ENCODE assay signal across 24 cellular contexts in genomic region chr6:119121367-119121766, GRCh38.
"Had no signal": no experiment of that assay in that cellular context is flagged by ENCODE, and none has a peak within 500 bp of the region (broad histone marks: within the 10 kb centered on the region; RNA-seq: fewer than 3 reads in every experiment).

No MANE protein-coding gene starts in this region.

- H3K27ac ChIP-seq: coronary artery, dorsolateral prefrontal cortex, esophagus muscularis mucosa, foreskin keratinocyte, gastroesophageal sphincter, heart right ventricle, left lung, lower lobe of right lung had no signal

- DNase-seq: dermis blood vessel endothelial cell; dorsolateral prefrontal cortex; effector CD4-positive, alpha-beta T cell; effector memory CD4-positive, alpha-beta T cell; foreskin keratinocyte; glutamatergic neuron; head of caudate nucleus; heart right ventricle; hippocampal formation; left cardiac atrium; left lung; left ventricle myocardium superior; lower lobe of right lung; mesenchymal stem cell; mucosa of descending colon; naive B cell had no signal

- H3K36me3 ChIP-seq: esophagus muscularis mucosa, gastroesophageal sphincter, heart right ventricle, left lung, lower lobe of right lung had no signal

- H3K27me3 ChIP-seq: dorsolateral prefrontal cortex, esophagus muscularis mucosa, gastroesophageal sphincter, heart right ventricle, left lung had no signal

- ATAC-seq: foreskin keratinocyte, gastroesophageal sphincter, heart right ventricle, left cardiac atrium, left lung, left ventricle myocardium superior, lower lobe of right lung, mucosa of descending colon had no signal

- H3K4me3 ChIP-seq: coronary artery, dorsolateral prefrontal cortex, esophagus muscularis mucosa, gastroesophageal sphincter, heart right ventricle, left lung, lower lobe of right lung, mucosa of descending colon had no signal

- H3K9me3 ChIP-seq: esophagus muscularis mucosa, gastroesophageal sphincter, left lung, lower lobe of right lung, mucosa of descending colon had no signal

- FAIRE-seq: colon, endothelial cell of umbilical vein, frontal cortex, islet of Langerhans, keratinocyte had no signal

- H3K4me1 ChIP-seq: esophagus muscularis mucosa, gastroesophageal sphincter, lower lobe of right lung had no signal
